In genomic region chr1:212221801-212222200, GRCh38 we compare ENCODE assay signal across 1 cellular context.
TF ChIP-seq lines count a peak whose summit lies in the region.

No MANE protein-coding gene starts in this region.

TF ChIP-seq in K562, 482 proteins besides CTCF, POLR2A, EP300 and RAD21 (continued from another document):
- TF ChIP-seq CGGBP1 (CRISPR knock-in tag; IDR thresholded peaks at IDR 0.05) (no peak), ZNF121 (CRISPR knock-in tag; conservative IDR thresholded peaks at IDR 0.05) (no peak), ARID1B (IDR thresholded peaks at IDR 0.05) (0 out of 2 replicates have a peak, but pooled peaks have one; percentile 37), NCOA4 (IDR thresholded peaks at IDR 0.05; ENCODE audit: partially characterized antibody) (no peak), NR2C2 (CRISPR knock-in tag; IDR thresholded peaks at IDR 0.05) (no peak), NR2C2 (tag; IDR thresholded peaks at IDR 0.05) (no peak), TFAP4 (CRISPR knock-in tag; IDR thresholded peaks at IDR 0.05; ENCODE audit: borderline replicate concordance) (peak; percentile 45; the same call in 1 of the 2 replicates), ZNF395 (CRISPR knock-in tag; IDR thresholded peaks at IDR 0.05) (no peak), ZNF561 (CRISPR knock-in tag; conservative IDR thresholded peaks at IDR 0.05) (no peak), JUNB (CRISPR knock-in tag; conservative IDR thresholded peaks at IDR 0.05) (no peak), CBX2 (IDR thresholded peaks at IDR 0.05; ENCODE audit: insufficient read depth, low read length, poor library complexity, severe bottlenecking) (no peak), PREB (CRISPR knock-in tag; IDR thresholded peaks at IDR 0.05) (no peak), ELF1 (tag; IDR thresholded peaks at IDR 0.05) (no peak), PCBP1 (IDR thresholded peaks at IDR 0.05; ENCODE audit: low read depth, low read length, poor library complexity, severe bottlenecking) (no peak), ZNF740 (CRISPR knock-in tag; IDR thresholded peaks at IDR 0.05) (no peak), ZNF740 (tag; IDR thresholded peaks at IDR 0.05) (no peak), NFE2L1 (tag; IDR thresholded peaks at IDR 0.05; ENCODE audit: borderline replicate concordance, low read depth) (peak; percentile 23; the same call in 1 of the 2 replicates), IRF1 (CRISPR knock-in tag; IDR thresholded peaks at IDR 0.05; ENCODE audit: borderline replicate concordance) (no peak), NFE2 (IDR thresholded peaks at IDR 0.05; ENCODE audit: low read depth) (peak; percentile 88), KLF1 (tag; IDR thresholded peaks at IDR 0.05) (no peak), NBN (IDR thresholded peaks at IDR 0.05; ENCODE audit: low read depth) (no peak), HNRNPK (IDR thresholded peaks at IDR 0.05; ENCODE audit: low read depth, low read length, poor library complexity, severe bottlenecking) (no peak), FOSL1 (tag; conservative IDR thresholded peaks at IDR 0.05) (no peak), MBD1 (CRISPR knock-in tag; IDR thresholded peaks at IDR 0.05) (no peak), ZNF146 (CRISPR knock-in tag; IDR thresholded peaks at IDR 0.05; ENCODE audit: unreplicated experiment) (no peak), ZNF316 (IDR thresholded peaks at IDR 0.05) (peak; percentile 82), NKRF (IDR thresholded peaks at IDR 0.05; ENCODE audit: borderline replicate concordance) (no peak), ZNF384 (IDR thresholded peaks at IDR 0.05; ENCODE audit: low read depth, low read length) (no peak), CTBP1 (IDR thresholded peaks at IDR 0.05; ENCODE audit: borderline replicate concordance) (peak; percentile 38), HBP1 (CRISPR knock-in tag; IDR thresholded peaks at IDR 0.05) (no peak), CBFA2T2 (conservative IDR thresholded peaks at IDR 0.05) (peak; percentile 31), ZEB2 (IDR thresholded peaks at IDR 0.05) (no peak), TAL1 (IDR thresholded peaks at IDR 0.05) (no peak; the same call in 1 of the 2 replicates), DLX4 (CRISPR knock-in tag; IDR thresholded peaks at IDR 0.05) (no peak), NCOA6 (IDR thresholded peaks at IDR 0.05) (no peak), PURB (CRISPR knock-in tag; IDR thresholded peaks at IDR 0.05; ENCODE audit: low read depth) (no peak), C11orf30 (IDR thresholded peaks at IDR 0.05; ENCODE audit: low read depth) (peak; percentile 83), CHD1 (IDR thresholded peaks at IDR 0.05; ENCODE audit: low read length) (no peak)
TF ChIP-seq in K562: peak in this region for 17.
